Comparison of ENCODE assay signal across 20 cellular contexts in genomic region chr5:43195670-43196265, GRCh38. TPM values are rescaled to one million over a fixed set of nuclear protein-coding genes. Genes with fewer than 3 reads are reported as not detected.
"Had no signal": no experiment of that assay in that cellular context is flagged by ENCODE, and none has a peak within 500 bp of the region (broad histone marks: within the 10 kb centered on the region; RNA-seq: fewer than 3 reads in every experiment).

No MANE protein-coding gene starts in this region.

- H3K4me3 Mint-ChIP-seq: activated CD4-positive, alpha-beta memory T cell treated with anti-CD3 and anti-CD28 coated beads, Interleukin-2, amount 10 ng/mL, durations not matched to agents 7 days and 5 days; activated CD4-positive, alpha-beta T cell treated with anti-CD3 and anti-CD28 coated beads, Interleukin-2, amount 10 ng/mL, durations not matched to agents 24 days and 14 days; endodermal cell; nephron; T-helper 1 cell treated with Interleukin-12 subunit alpha and Interleukin-12 subunit beta and Interleukin-4 antibody, amounts not matched to agents 30 μg/mL and 1 μg/mL, for 36 hours had no signal

- H3K27me3 ChIP-seq: breast epithelium, ovary, tibial artery had no signal

- H3K9me3 Mint-ChIP-seq: activated CD4-positive, alpha-beta memory T cell treated with anti-CD3 and anti-CD28 coated beads, Interleukin-2, amount 10 ng/mL, durations not matched to agents 7 days and 5 days; activated CD4-positive, alpha-beta T cell treated with anti-CD3 and anti-CD28 coated beads, Interleukin-2, amount 10 ng/mL, durations not matched to agents 24 days and 14 days; activated naive CD4-positive, alpha-beta T cell treated with anti-CD3 and anti-CD28 coated beads, Interleukin-2, amount 50 U/mL, for 72 hours; endodermal cell; nephron; T-helper 1 cell treated with Interleukin-12 subunit alpha and Interleukin-12 subunit beta and Interleukin-4 antibody, amounts not matched to agents 30 μg/mL and 1 μg/mL, for 36 hours had no signal

- ATAC-seq: activated CD4-positive, CD25-positive, alpha-beta regulatory T cell treated with anti-CD3 and anti-CD28 coated beads, Interleukin-2, amount 50 U/mL, for 24 hours; activated naive CD4-positive, alpha-beta T cell treated with anti-CD3 and anti-CD28 coated beads, Interleukin-2, amount 50 U/mL, for 72 hours; left ventricle myocardium superior; psoas muscle; right cardiac atrium; stimulated activated naive CD8-positive, alpha-beta T cell treated with anti-CD3 and anti-CD28 coated beads, Interleukin-15, Interleukin-2, amounts not matched to agents 100 U/mL and 50 U/mL, for 24 hours had no signal

- DNase-seq: activated CD4-positive, alpha-beta memory T cell treated with anti-CD3 and anti-CD28 coated beads, Interleukin-2, amount 10 ng/mL, durations not matched to agents 7 days and 5 days; activated CD4-positive, alpha-beta T cell treated with anti-CD3 and anti-CD28 coated beads, Interleukin-2, amount 10 ng/mL, durations not matched to agents 24 days and 14 days; endodermal cell; left ventricle myocardium superior; mammary epithelial cell; ovary; psoas muscle; right cardiac atrium; stimulated activated CD4-positive, alpha-beta T cell treated with anti-CD3 and anti-CD28 coated beads, Interleukin-4, amount 100 ng/mL, for 24 hours; stimulated activated naive CD8-positive, alpha-beta T cell treated with anti-CD3 and anti-CD28 coated beads, Interleukin-15, Interleukin-2, amounts not matched to agents 100 U/mL and 50 U/mL, for 24 hours; tibial artery had no signal

- H3K27ac Mint-ChIP-seq: activated CD4-positive, alpha-beta memory T cell treated with anti-CD3 and anti-CD28 coated beads, Interleukin-2, amount 10 ng/mL, durations not matched to agents 7 days and 5 days; activated CD4-positive, alpha-beta T cell treated with anti-CD3 and anti-CD28 coated beads, Interleukin-2, amount 10 ng/mL, durations not matched to agents 24 days and 14 days; endodermal cell; nephron; T-helper 1 cell treated with Interleukin-12 subunit alpha and Interleukin-12 subunit beta and Interleukin-4 antibody, amounts not matched to agents 30 μg/mL and 1 μg/mL, for 36 hours had no signal

- H3K4me3 ChIP-seq: breast epithelium, coronary artery, hepatocyte, ovary, psoas muscle, tibial artery had no signal

- H3K4me2 ChIP-seq: hepatocyte had no signal

- H3K9me3 ChIP-seq: breast epithelium, neutrophil, ovary, psoas muscle, tibial artery had no signal

- H3K36me3 ChIP-seq: breast epithelium, neutrophil, ovary, tibial artery had no signal

- H3K27ac ChIP-seq: breast epithelium, coronary artery, hepatocyte, neutrophil, ovary, psoas muscle, tibial artery had no signal

- H2AFZ ChIP-seq: hepatocyte had no signal

RNA-seq across cellular contexts. Expression of gene NIM1K, which starts 3.7 kb away (rescaled TPM):
- total RNA-seq: endodermal cell, glomerular endothelial cell, hepatocyte had no signal
- polyA plus RNA-seq: hepatocyte had no signal
